1 cellular context compared by ENCODE assay signal in the genomic region with DNA sequence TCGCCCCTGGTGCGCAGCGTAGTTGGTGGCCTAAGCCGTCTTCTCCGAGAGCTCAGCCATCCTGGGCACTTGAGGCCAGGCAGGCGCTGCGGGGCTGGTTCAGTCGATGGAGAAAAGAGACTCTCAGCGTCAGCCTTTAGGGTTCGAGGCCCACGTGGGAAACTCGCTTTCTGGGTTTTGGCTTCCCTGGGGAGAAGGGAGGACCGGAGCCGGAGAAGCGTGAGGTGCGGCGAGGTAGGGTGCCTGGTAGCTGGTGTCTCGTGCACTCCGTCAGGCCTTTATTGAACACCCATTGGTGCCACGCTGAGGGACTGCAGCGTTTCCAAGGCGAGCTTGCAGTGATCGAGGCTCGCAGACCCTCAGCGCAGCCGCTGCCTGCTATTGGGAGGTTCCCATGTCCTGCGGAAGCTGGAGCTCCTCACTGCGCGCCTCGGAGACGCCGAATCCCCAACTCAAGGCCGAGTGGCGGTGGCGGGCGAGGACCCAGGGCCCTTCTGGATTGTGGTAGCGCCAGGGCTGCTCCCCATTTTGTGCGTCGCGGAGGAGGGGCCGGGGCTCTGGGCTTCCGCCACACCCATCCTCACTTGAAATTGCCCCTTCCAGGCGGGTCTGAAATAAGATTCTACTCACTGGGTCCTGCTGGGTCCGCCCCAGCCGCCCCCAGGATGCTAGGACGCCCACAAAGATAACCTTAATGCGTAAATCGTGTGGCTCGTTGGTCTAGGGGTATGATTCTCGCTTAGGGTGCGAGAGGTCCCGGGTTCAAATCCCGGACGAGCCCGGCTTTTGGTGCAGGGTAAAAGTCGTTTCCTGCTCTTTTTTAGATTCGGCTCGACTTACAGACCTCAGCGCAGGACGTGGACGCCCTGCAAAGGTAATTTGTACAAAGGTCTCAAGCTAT.
TF ChIP-seq lines count a peak whose summit lies in the region.

No MANE protein-coding gene starts in this region.

TF ChIP-seq in K562, 482 proteins besides CTCF, POLR2A, EP300 and RAD21 (continued from another document and continues in another):
- TF ChIP-seq, protein P1, sequence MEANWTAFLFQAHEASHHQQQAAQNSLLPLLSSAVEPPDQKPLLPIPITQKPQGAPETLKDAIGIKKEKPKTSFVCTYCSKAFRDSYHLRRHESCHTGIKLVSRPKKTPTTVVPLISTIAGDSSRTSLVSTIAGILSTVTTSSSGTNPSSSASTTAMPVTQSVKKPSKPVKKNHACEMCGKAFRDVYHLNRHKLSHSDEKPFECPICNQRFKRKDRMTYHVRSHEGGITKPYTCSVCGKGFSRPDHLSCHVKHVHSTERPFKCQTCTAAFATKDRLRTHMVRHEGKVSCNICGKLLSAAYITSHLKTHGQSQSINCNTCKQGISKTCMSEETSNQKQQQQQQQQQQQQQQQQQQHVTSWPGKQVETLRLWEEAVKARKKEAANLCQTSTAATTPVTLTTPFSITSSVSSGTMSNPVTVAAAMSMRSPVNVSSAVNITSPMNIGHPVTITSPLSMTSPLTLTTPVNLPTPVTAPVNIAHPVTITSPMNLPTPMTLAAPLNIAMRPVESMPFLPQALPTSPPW (CRISPR knock-in tag; IDR thresholded peaks at IDR 0.05) = peak; percentile 20; the same call in 1 of the 2 replicates
- TF ChIP-seq CXXC5 (CRISPR knock-in tag; IDR thresholded peaks at IDR 0.05) = peak; percentile 91
- no peak for TF ChIP-seq C11orf30 (IDR thresholded peaks at IDR 0.05; ENCODE audit: low read depth)
- no peak for TF ChIP-seq THRA (IDR thresholded peaks at IDR 0.05)
- TF ChIP-seq MTA1 (IDR thresholded peaks at IDR 0.05; ENCODE audit: borderline replicate concordance) = no peak
- TF ChIP-seq SOX6 (IDR thresholded peaks at IDR 0.05) = 0 out of 2 replicates have a peak, but pooled peaks have one; percentile 26
- TF ChIP-seq MYC (IDR thresholded peaks at IDR 0.05; ENCODE audit: low read depth, low read length) = peak; percentile 4; the same call in 1 of the 2 replicates
- no peak for TF ChIP-seq MYC (CRISPR knock-in tag; IDR thresholded peaks at IDR 0.05; ENCODE audit: borderline replicate concordance, low read depth)
- no peak for TF ChIP-seq PREB (CRISPR knock-in tag; IDR thresholded peaks at IDR 0.05)
- no peak for TF ChIP-seq ZNF609 (CRISPR knock-in tag; IDR thresholded peaks at IDR 0.05; ENCODE audit: borderline replicate concordance)
- no peak for TF ChIP-seq WHSC1 (IDR thresholded peaks at IDR 0.05; ENCODE audit: low read length)
- TF ChIP-seq STAT5B (CRISPR knock-in tag; IDR thresholded peaks at IDR 0.05) = no peak
- TF ChIP-seq, protein P2, sequence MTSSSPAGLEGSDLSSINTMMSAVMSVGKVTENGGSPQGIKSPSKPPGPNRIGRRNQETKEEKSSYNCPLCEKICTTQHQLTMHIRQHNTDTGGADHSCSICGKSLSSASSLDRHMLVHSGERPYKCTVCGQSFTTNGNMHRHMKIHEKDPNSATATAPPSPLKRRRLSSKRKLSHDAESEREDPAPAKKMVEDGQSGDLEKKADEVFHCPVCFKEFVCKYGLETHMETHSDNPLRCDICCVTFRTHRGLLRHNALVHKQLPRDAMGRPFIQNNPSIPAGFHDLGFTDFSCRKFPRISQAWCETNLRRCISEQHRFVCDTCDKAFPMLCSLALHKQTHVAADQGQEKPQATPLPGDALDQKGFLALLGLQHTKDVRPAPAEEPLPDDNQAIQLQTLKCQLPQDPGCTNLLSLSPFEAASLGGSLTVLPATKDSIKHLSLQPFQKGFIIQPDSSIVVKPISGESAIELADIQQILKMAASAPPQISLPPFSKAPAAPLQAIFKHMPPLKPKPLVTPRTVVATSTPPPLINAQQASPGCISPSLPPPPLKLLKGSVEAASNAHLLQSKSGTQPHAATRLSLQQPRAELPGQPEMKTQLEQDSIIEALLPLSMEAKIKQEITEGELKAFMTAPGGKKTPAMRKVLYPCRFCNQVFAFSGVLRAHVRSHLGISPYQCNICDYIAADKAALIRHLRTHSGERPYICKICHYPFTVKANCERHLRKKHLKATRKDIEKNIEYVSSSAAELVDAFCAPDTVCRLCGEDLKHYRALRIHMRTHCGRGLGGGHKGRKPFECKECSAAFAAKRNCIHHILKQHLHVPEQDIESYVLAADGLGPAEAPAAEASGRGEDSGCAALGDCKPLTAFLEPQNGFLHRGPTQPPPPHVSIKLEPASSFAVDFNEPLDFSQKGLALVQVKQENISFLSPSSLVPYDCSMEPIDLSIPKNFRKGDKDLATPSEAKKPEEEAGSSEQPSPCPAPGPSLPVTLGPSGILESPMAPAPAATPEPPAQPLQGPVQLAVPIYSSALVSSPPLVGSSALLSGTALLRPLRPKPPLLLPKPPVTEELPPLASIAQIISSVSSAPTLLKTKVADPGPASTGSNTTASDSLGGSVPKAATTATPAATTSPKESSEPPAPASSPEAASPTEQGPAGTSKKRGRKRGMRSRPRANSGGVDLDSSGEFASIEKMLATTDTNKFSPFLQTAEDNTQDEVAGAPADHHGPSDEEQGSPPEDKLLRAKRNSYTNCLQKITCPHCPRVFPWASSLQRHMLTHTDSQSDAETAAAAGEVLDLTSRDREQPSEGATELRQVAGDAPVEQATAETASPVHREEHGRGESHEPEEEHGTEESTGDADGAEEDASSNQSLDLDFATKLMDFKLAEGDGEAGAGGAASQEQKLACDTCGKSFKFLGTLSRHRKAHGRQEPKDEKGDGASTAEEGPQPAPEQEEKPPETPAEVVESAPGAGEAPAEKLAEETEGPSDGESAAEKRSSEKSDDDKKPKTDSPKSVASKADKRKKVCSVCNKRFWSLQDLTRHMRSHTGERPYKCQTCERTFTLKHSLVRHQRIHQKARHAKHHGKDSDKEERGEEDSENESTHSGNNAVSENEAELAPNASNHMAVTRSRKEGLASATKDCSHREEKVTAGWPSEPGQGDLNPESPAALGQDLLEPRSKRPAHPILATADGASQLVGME (CRISPR knock-in tag; IDR thresholded peaks at IDR 0.05) = no peak
- TF ChIP-seq ZBTB33 (CRISPR knock-in tag; IDR thresholded peaks at IDR 0.05) = no peak
- TF ChIP-seq STAT6 (CRISPR knock-in tag; IDR thresholded peaks at IDR 0.05) = 0 out of 2 replicates have a peak, but pooled peaks have one; percentile 11
- no peak for TF ChIP-seq ZNF696 (CRISPR knock-in tag; conservative IDR thresholded peaks at IDR 0.05)
- peak in 1 of 2 experiments; percentile 70; a peak in 1 of 4 replicates for TF ChIP-seq TBL1XR1 (IDR thresholded peaks at IDR 0.05; ENCODE audit: low read length in 2 of 2)
- no peak for TF ChIP-seq ZC3H11A (IDR thresholded peaks at IDR 0.05; ENCODE audit: low read depth, low read length)
- TF ChIP-seq ZKSCAN1 (IDR thresholded peaks at IDR 0.05; ENCODE audit: low read depth, low read length) = peak; percentile 49; the same call in 1 of the 2 replicates
- TF ChIP-seq FUS (optimal IDR thresholded peaks at IDR 0.05; ENCODE audit: low read depth, low read length) = no peak
- TF ChIP-seq MEF2A (IDR thresholded peaks at IDR 0.05; ENCODE audit: control insufficient read depth, low read depth, low read length) = no peak
- TF ChIP-seq KDM1A (IDR thresholded peaks at IDR 0.05) = no peak
- no peak for TF ChIP-seq ZNF584 (CRISPR knock-in tag; IDR thresholded peaks at IDR 0.05; ENCODE audit: low read depth)
- TF ChIP-seq BHLHE40 (IDR thresholded peaks at IDR 0.05; ENCODE audit: low read length) = 0 out of 2 replicates have a peak, but pooled peaks have one; percentile 11
- TF ChIP-seq ZNF253 (CRISPR knock-in tag; conservative IDR thresholded peaks at IDR 0.05) = no peak
- no peak for TF ChIP-seq BRF1 (IDR thresholded peaks at IDR 0.05; ENCODE audit: borderline replicate concordance, extremely low read depth, insufficient read length)
- no peak for TF ChIP-seq SMARCA4 (IDR thresholded peaks at IDR 0.05)
- peak; percentile 91 for TF ChIP-seq ZNF282 (CRISPR knock-in tag; IDR thresholded peaks at IDR 0.05)
- no peak for TF ChIP-seq IFI16 (CRISPR knock-in tag; IDR thresholded peaks at IDR 0.05)
- TF ChIP-seq CREBBP (IDR thresholded peaks at IDR 0.05; ENCODE audit: low read depth, low read length) = no peak
- no peak for TF ChIP-seq ZNF347 (CRISPR knock-in tag; IDR thresholded peaks at IDR 0.05; ENCODE audit: low read depth)
- peak; percentile 97 for TF ChIP-seq HINFP (tag; conservative IDR thresholded peaks at IDR 0.05; ENCODE audit: low read depth)
